ENCODE assay signal across 22 cellular contexts in genomic region chr4:18524667-18525066, GRCh38.
"Had no signal": no experiment of that assay in that cellular context is flagged by ENCODE, and none has a peak within 500 bp of the region (broad histone marks: within the 10 kb centered on the region; RNA-seq: fewer than 3 reads in every experiment).

No MANE protein-coding gene starts in this region.

- DNase-seq: activated CD4-positive, alpha-beta T cell treated with anti-CD3 and anti-CD28 coated beads for 4 hours; activated CD8-positive, alpha-beta memory T cell treated with anti-CD3 and anti-CD28 coated beads, Interleukin-2, amount 50 U/mL, for 4 hours; activated CD8-positive, alpha-beta T cell treated with anti-CD3 and anti-CD28 coated beads for 36 hours; amniotic stem cell; IMR-90; Kasumi-1; KBM-7; NCI-H1417; NCI-H1694; NCI-H2171; NCI-H2227 treated with DMSO at 0.1 percent for 48 hours; NCI-H446 treated with DMSO at 0.1 percent for 48 hours; NCI-H524 treated with DMSO at 0.1 percent for 48 hours; NCI-H774; NK-92 treated with Interleukin-12 subunit alpha and Interleukin-12 subunit beta, amount 100 ng/mL, for 24 hours; Peyer's patch; Right ventricle myocardium superior had no signal

- H3K9me3 ChIP-seq: ascending aorta, Peyer's patch, SJSA1 had no signal

- H3K4me3 ChIP-seq: ascending aorta, Peyer's patch, SJSA1 had no signal

- H3K27me3 ChIP-seq: ascending aorta, Peyer's patch, SJSA1 had no signal

- H3K4me1 ChIP-seq: ascending aorta, Peyer's patch, SJSA1 had no signal

- ATAC-seq: activated CD4-positive, CD25-positive, alpha-beta regulatory T cell treated with anti-CD3 and anti-CD28 coated beads, Interleukin-2, amount 50 U/mL, for 24 hours; activated CD8-positive, alpha-beta T cell treated with anti-CD3 and anti-CD28 coated beads for 36 hours; SK-N-SH treated with all-trans-retinoic acid at 6 μM for 48 hours had no signal

- H3K36me3 ChIP-seq: ascending aorta, Peyer's patch, SJSA1 had no signal

- H3K27ac ChIP-seq: ascending aorta, Peyer's patch, RWPE1, SJSA1 had no signal
